In the genomic region with DNA sequence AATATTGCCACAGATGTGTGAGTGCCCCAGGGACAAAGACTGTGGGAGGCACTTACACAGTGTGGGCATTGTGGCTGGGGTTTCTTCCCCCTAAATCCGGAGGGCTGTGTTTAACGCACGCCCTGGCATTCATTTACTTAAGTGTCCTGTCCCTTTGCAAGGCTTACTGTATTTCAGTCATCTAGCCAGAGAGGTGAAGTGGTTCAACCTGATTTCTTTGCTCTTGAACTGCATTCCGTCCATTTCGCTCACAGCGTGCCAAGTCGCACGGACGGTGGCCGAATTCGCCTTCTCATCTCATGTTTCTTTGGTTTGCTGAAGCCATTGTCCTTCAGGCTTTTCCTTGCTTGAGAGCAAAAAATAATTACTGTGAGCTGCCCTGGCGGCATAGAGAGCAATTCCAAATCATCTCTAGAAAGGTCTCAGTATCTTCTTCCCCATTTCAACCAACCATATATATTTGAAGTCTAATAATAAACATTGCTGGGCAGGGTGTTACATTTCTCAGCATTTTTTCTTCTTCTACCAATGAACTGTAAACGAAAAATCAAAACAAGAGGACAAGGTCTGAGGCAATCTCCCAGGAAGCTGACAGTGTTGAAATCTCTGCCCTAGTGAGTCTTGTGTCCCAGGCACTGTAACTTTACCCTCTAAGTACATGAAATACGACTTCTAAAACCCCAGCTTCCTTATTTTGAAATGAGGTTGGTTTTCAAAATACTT, we compare ENCODE assay signal across 1 cellular context.
TF ChIP-seq lines count a peak whose summit lies in the region.

No MANE protein-coding gene starts in this region.

TF ChIP-seq in K562, 482 proteins besides CTCF, POLR2A, EP300 and RAD21:
- TF ChIP-seq, protein P1, sequence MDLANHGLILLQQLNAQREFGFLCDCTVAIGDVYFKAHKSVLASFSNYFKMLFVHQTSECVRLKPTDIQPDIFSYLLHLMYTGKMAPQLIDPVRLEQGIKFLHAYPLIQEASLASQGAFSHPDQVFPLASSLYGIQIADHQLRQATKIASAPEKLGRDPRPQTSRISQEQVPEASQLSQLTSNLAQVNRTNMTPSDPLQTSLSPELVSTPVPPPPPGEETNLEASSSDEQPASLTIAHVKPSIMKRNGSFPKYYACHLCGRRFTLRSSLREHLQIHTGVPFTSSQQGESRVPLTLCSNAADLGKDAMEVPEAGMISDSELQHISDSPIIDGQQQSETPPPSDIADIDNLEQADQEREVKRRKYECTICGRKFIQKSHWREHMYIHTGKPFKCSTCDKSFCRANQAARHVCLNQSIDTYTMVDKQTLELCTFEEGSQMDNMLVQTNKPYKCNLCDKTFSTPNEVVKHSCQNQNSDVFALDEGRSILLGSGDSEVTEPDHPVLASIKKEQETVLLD (IDR thresholded peaks at IDR 0.05) = no peak
- TF ChIP-seq, protein P2, sequence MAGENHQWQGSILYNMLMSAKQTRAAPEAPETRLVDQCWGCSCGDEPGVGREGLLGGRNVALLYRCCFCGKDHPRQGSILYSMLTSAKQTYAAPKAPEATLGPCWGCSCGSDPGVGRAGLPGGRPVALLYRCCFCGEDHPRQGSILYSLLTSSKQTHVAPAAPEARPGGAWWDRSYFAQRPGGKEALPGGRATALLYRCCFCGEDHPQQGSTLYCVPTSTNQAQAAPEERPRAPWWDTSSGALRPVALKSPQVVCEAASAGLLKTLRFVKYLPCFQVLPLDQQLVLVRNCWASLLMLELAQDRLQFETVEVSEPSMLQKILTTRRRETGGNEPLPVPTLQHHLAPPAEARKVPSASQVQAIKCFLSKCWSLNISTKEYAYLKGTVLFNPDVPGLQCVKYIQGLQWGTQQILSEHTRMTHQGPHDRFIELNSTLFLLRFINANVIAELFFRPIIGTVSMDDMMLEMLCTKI (IDR thresholded peaks at IDR 0.05; ENCODE audit: partially characterized antibody) = no peak
- TF ChIP-seq CBX2 (IDR thresholded peaks at IDR 0.05; ENCODE audit: insufficient read depth, low read length, poor library complexity, severe bottlenecking) = peak; percentile 62
- no peak for TF ChIP-seq TFAM (CRISPR knock-in tag; conservative IDR thresholded peaks at IDR 0.05)
- TF ChIP-seq CEBPB (tag; IDR thresholded peaks at IDR 0.05) = peak; percentile 44; the same call in 1 of the 2 replicates
- TF ChIP-seq CEBPG (CRISPR knock-in tag; IDR thresholded peaks at IDR 0.05) = no peak
- peak in 1 of 2 experiments; percentile 45; a peak in 1 of 4 replicates for TF ChIP-seq CEBPG (tag; conservative IDR thresholded peaks at IDR 0.05 in 1 of 2, IDR thresholded peaks at IDR 0.05 in 1 of 2)
- TF ChIP-seq PML (IDR thresholded peaks at IDR 0.05; ENCODE audit: low read length) = no peak
- TF ChIP-seq RNF2 (IDR thresholded peaks at IDR 0.05) = peak; percentile 25
- TF ChIP-seq ZNF146 (CRISPR knock-in tag; IDR thresholded peaks at IDR 0.05; ENCODE audit: unreplicated experiment) = no peak
- TF ChIP-seq EP400 (IDR thresholded peaks at IDR 0.05) = no peak
- TF ChIP-seq NONO (IDR thresholded peaks at IDR 0.05; ENCODE audit: low read depth in 2 of 2, low read length in 1 of 2) = no peak
- no peak for TF ChIP-seq PHTF2 (CRISPR knock-in tag; IDR thresholded peaks at IDR 0.05)
- TF ChIP-seq, protein P3, sequence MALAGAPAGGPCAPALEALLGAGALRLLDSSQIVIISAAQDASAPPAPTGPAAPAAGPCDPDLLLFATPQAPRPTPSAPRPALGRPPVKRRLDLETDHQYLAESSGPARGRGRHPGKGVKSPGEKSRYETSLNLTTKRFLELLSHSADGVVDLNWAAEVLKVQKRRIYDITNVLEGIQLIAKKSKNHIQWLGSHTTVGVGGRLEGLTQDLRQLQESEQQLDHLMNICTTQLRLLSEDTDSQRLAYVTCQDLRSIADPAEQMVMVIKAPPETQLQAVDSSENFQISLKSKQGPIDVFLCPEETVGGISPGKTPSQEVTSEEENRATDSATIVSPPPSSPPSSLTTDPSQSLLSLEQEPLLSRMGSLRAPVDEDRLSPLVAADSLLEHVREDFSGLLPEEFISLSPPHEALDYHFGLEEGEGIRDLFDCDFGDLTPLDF (CRISPR knock-in tag; IDR thresholded peaks at IDR 0.05) = no peak
- peak; percentile 28 for TF ChIP-seq CBX8 (IDR thresholded peaks at IDR 0.05; ENCODE audit: borderline replicate concordance, extremely low read depth, low read depth, low read length, poor library complexity, severe bottlenecking)
